In genomic region chr9:91187965-91188344, GRCh38 we compare ENCODE assay signal across 15 cellular contexts.
DNase-seq lines count a peak whose midpoint lies in the region; ATAC-seq and TF ChIP-seq lines count a peak whose summit lies in the region.
"Had no signal": no experiment of that assay in that cellular context is flagged by ENCODE, and none has a peak within 500 bp of the region (broad histone marks: within the 10 kb centered on the region; RNA-seq: fewer than 3 reads in every experiment).

No MANE protein-coding gene starts in this region.

- H3K36me3 ChIP-seq in MG63 (no peaks in the 10 kb centered on the region), muscle layer of colon (ENCODE audit: insufficient read depth, low read length) (no peaks in the 10 kb centered on the region)
- H3K36me3 ChIP-seq: cardiac muscle cell, SJSA1 had no signal

- H3K9ac ChIP-seq in muscle layer of colon (ENCODE audit: low read length): no peak overlapping the region

- peaks cover 24% of the 10 kb centered on the region for H3K4me1 ChIP-seq in muscle layer of colon (ENCODE audit: insufficient read depth, low read length)

- DNase-seq in AG10803 (ENCODE audit: low read depth) (peak; percentile 88), MG63 (peak; percentile 95), dedifferentiated amniotic fluid mesenchymal stem cell (ENCODE audit: extremely low spot score) (peak; percentile 52), ACHN (no peak)
- no peak for DNase-seq in activated CD4-positive, CD25-positive, alpha-beta regulatory T cell treated with anti-CD3 and anti-CD28 coated beads, Interleukin-2, amount 50 U/mL, for 72 hours
- DNase-seq in activated CD4-positive, alpha-beta T cell treated with anti-CD3 and anti-CD28 coated beads, Interleukin-2, amount 50 U/mL, for 4 hours: no peak
- DNase-seq: activated T-cell treated with anti-CD3 and anti-CD28 coated beads, Interleukin-2, amount 50 U/mL, for 24 hours; GF-D8; NCI-H1436; stimulated activated CD4-positive, alpha-beta T cell treated with anti-CD3 and anti-CD28 coated beads, Interleukin-2, amount 100 ng/mL, for 48 hours; stimulated activated naive B cell treated with anti-CD40 and anti-IgM and Interleukin-4, amounts not matched to agents 10 μg/mL and 1 μg/mL and 100 μg/mL, for 72 hours had no signal

- no peaks in the 10 kb centered on the region for H3K27me3 ChIP-seq in MG63
- H3K27me3 ChIP-seq in muscle layer of colon (ENCODE audit: control insufficient read depth in 1 of 2, insufficient read depth in 2 of 2, low read length in 2 of 2): no peaks in the 10 kb centered on the region
- H3K27me3 ChIP-seq: cardiac muscle cell, SJSA1 had no signal

- H3K4me3 ChIP-seq in AG10803 (ENCODE audit: low read length) (no peak overlapping the region), MG63 (no peak overlapping the region), muscle layer of colon (ENCODE audit: low read depth in 1 of 2, low read length in 2 of 2) (no peak overlapping the region)
- H3K4me3 ChIP-seq: cardiac muscle cell, SJSA1 had no signal

- in situ Hi-C loops in ACHN (cut with HindIII; ENCODE audit: low pct_ligation_motif_present, low pct_unique_long_range_greater_than_20kb, low sequenced_read_pairs): no loop called here

- H3K9me3 ChIP-seq in MG63: no peaks in the 10 kb centered on the region
- H3K9me3 ChIP-seq in muscle layer of colon (ENCODE audit: low read length): no peaks in the 10 kb centered on the region
- H3K9me3 ChIP-seq: SJSA1 had no signal

- peak overlapping the region; percentile 39 for H3K27ac ChIP-seq in muscle layer of colon (ENCODE audit: low read depth, low read length)
- H3K27ac ChIP-seq: cardiac muscle cell had no signal

- TF ChIP-seq CTCF in AG10803 (conservative IDR thresholded peaks at IDR 0.05; ENCODE audit: low read length): no peak

- no peak for ATAC-seq in GM21390 (IDR thresholded peaks at IDR 0.05; ENCODE audit: unreplicated experiment)
- ATAC-seq: stimulated activated naive B cell treated with anti-CD40 and anti-IgM and Interleukin-4, amounts not matched to agents 10 μg/mL and 1 μg/mL and 100 μg/mL, for 72 hours had no signal

Comparison
In these comparisons a context has a peak if more than half of its experiments do, and no peak if none do; other contexts are left out.
1. DNase-seq: peak in AG10803 (single experiment), MG63 (single experiment) and dedifferentiated amniotic fluid mesenchymal stem cell (single experiment); none in activated CD4-positive, CD25-positive, alpha-beta regulatory T cell treated with anti-CD3 and anti-CD28 coated beads, Interleukin-2, amount 50 U/mL, for 72 hours (single experiment), ACHN (single experiment) and activated CD4-positive, alpha-beta T cell treated with anti-CD3 and anti-CD28 coated beads, Interleukin-2, amount 50 U/mL, for 4 hours (0 of 2).